In genomic region chr13:66704110-66704509, GRCh38 we compare ENCODE assay signal across 25 cellular contexts.
"Had no signal": no experiment of that assay in that cellular context is flagged by ENCODE, and none has a peak within 500 bp of the region (broad histone marks: within the 10 kb centered on the region; RNA-seq: fewer than 3 reads in every experiment).

No MANE protein-coding gene starts in this region.

- H3K4me3 Mint-ChIP-seq: dendritic cell treated with granulocyte-macrophage colony-stimulating factor and Interleukin-4, amounts not matched to agents 40 ng/mL and 50 ng/mL, for 4 days; effector memory CD8-positive, alpha-beta T cell; natural killer cell treated with Interleukin-12 subunit alpha and Interleukin-12 subunit beta and Interleukin-15 and Interleukin-18, amount 100 ng/mL, for 72 hours; stimulated activated memory B cell treated with anti-CD40 and anti-IgM and Interleukin-4, amounts not matched to agents 10 μg/mL and 1 μg/mL and 100 μg/mL, for 72 hours; stimulated activated naive CD8-positive, alpha-beta T cell treated with anti-CD3 and anti-CD28 coated beads, Interleukin-15, amount 100 ng/mL, for 72 hours had no signal

- H3K27me3 Mint-ChIP-seq: dendritic cell treated with granulocyte-macrophage colony-stimulating factor and Interleukin-4, amounts not matched to agents 40 ng/mL and 50 ng/mL, for 4 days; effector memory CD8-positive, alpha-beta T cell; natural killer cell treated with Interleukin-12 subunit alpha and Interleukin-12 subunit beta and Interleukin-15 and Interleukin-18, amount 100 ng/mL, for 72 hours; stimulated activated memory B cell treated with anti-CD40 and anti-IgM and Interleukin-4, amounts not matched to agents 10 μg/mL and 1 μg/mL and 100 μg/mL, for 72 hours; stimulated activated naive CD8-positive, alpha-beta T cell treated with anti-CD3 and anti-CD28 coated beads, Interleukin-15, amount 100 ng/mL, for 72 hours had no signal

- H2AFZ ChIP-seq: hepatocyte had no signal

- ATAC-seq: effector memory CD8-positive, alpha-beta T cell; left colon; left ventricle myocardium superior; natural killer cell treated with Interleukin-12 subunit alpha and Interleukin-12 subunit beta and Interleukin-15 and Interleukin-18, amount 100 ng/mL, for 72 hours; psoas muscle; right lobe of liver; stimulated activated memory B cell treated with anti-CD40 and anti-IgM and Interleukin-4, amounts not matched to agents 10 μg/mL and 1 μg/mL and 100 μg/mL, for 72 hours; stimulated activated naive CD8-positive, alpha-beta T cell treated with anti-CD3 and anti-CD28 coated beads, Interleukin-15, amount 100 ng/mL, for 72 hours had no signal

- FAIRE-seq: colon had no signal

- H3K27ac Mint-ChIP-seq: dendritic cell treated with granulocyte-macrophage colony-stimulating factor and Interleukin-4, amounts not matched to agents 40 ng/mL and 50 ng/mL, for 4 days; effector memory CD8-positive, alpha-beta T cell; natural killer cell treated with Interleukin-12 subunit alpha and Interleukin-12 subunit beta and Interleukin-15 and Interleukin-18, amount 100 ng/mL, for 72 hours; stimulated activated memory B cell treated with anti-CD40 and anti-IgM and Interleukin-4, amounts not matched to agents 10 μg/mL and 1 μg/mL and 100 μg/mL, for 72 hours; stimulated activated naive CD8-positive, alpha-beta T cell treated with anti-CD3 and anti-CD28 coated beads, Interleukin-15, amount 100 ng/mL, for 72 hours had no signal

- H3K36me3 Mint-ChIP-seq: natural killer cell treated with Interleukin-12 subunit alpha and Interleukin-12 subunit beta and Interleukin-15 and Interleukin-18, amount 100 ng/mL, for 72 hours; stimulated activated memory B cell treated with anti-CD40 and anti-IgM and Interleukin-4, amounts not matched to agents 10 μg/mL and 1 μg/mL and 100 μg/mL, for 72 hours had no signal

- H3K4me3 ChIP-seq: esophagus squamous epithelium, hepatocyte, lung, psoas muscle, right lobe of liver, spleen, thoracic aorta, transverse colon had no signal

- H3K4me1 ChIP-seq: esophagus squamous epithelium, psoas muscle, right lobe of liver, spleen, transverse colon had no signal

- H3K9me3 Mint-ChIP-seq: dendritic cell treated with granulocyte-macrophage colony-stimulating factor and Interleukin-4, amounts not matched to agents 40 ng/mL and 50 ng/mL, for 4 days; stimulated activated memory B cell treated with anti-CD40 and anti-IgM and Interleukin-4, amounts not matched to agents 10 μg/mL and 1 μg/mL and 100 μg/mL, for 72 hours; stimulated activated naive CD8-positive, alpha-beta T cell treated with anti-CD3 and anti-CD28 coated beads, Interleukin-15, amount 100 ng/mL, for 72 hours had no signal

- H3K4me2 ChIP-seq: hepatocyte had no signal

- H3K4me1 Mint-ChIP-seq: stimulated activated memory B cell treated with anti-CD40 and anti-IgM and Interleukin-4, amounts not matched to agents 10 μg/mL and 1 μg/mL and 100 μg/mL, for 72 hours; stimulated activated naive CD8-positive, alpha-beta T cell treated with anti-CD3 and anti-CD28 coated beads, Interleukin-15, amount 100 ng/mL, for 72 hours had no signal

- H3K36me3 ChIP-seq: esophagus squamous epithelium, neutrophil, right lobe of liver, spleen, thoracic aorta, transverse colon had no signal

- H3K79me2 ChIP-seq: hepatocyte had no signal

- H3K9me3 ChIP-seq: esophagus squamous epithelium, neutrophil, psoas muscle, right lobe of liver, spleen, thoracic aorta, transverse colon had no signal

- H3K27me3 ChIP-seq: esophagus squamous epithelium, hepatocyte, neutrophil, right lobe of liver, spleen, transverse colon had no signal

- DNase-seq: effector memory CD8-positive, alpha-beta T cell; esophagus squamous epithelium; foreskin fibroblast; head of caudate nucleus; left colon; left ventricle myocardium superior; mesenchymal stem cell; midbrain; psoas muscle; retina; right lobe of liver; spleen; stimulated activated CD4-positive, alpha-beta T cell treated with anti-CD3 and anti-CD28 coated beads, Interleukin-15, amount 100 ng/mL, for 24 hours; stimulated activated CD4-positive, alpha-beta T cell treated with anti-CD3 and anti-CD28 coated beads, Interleukin-1b, Interleukin-23, amount 100 ng/mL, for 48 hours; stimulated activated CD4-positive, alpha-beta T cell treated with anti-CD3 and anti-CD28 coated beads, Interleukin-4, amount 100 ng/mL, for 24 hours; stimulated activated naive CD8-positive, alpha-beta T cell treated with anti-CD3 and anti-CD28 coated beads, Interleukin-15, amount 100 ng/mL, for 72 hours; transverse colon had no signal

- H3K27ac ChIP-seq: esophagus squamous epithelium, hepatocyte, neutrophil, psoas muscle, right lobe of liver, spleen, thoracic aorta, transverse colon had no signal
